Comparison of ENCODE assay signal across 27 cellular contexts in the genomic region with DNA sequence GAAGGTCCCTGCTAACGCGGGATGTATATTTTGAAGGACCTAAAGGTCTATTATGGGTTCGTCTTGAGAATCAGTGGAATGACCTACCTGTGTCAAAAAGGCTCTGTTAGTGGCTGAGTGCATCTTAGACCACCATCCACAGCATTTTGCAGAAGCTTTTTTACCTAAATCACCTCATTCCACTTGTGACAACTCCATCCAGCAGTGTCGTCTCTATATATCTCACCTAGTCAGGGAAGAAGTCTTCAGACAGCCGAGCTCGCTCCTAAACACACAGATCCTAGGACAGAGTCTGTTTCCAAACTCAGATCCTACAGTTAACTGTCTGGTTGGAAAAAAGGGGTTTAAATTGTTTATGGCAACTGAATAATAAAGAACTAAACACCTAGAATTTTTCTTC. TPM values are rescaled to one million over a fixed set of nuclear protein-coding genes. Genes with fewer than 3 reads are reported as not detected.
"Had no signal": no experiment of that assay in that cellular context is flagged by ENCODE, and none has a peak within 500 bp of the region (broad histone marks: within the 10 kb centered on the region; RNA-seq: fewer than 3 reads in every experiment).

No MANE protein-coding gene starts in this region.

- H3K4me1 ChIP-seq: body of pancreas had no signal

- H3K36me3 ChIP-seq: adrenal gland had no signal

- H3K4me3 ChIP-seq: adrenal gland, body of pancreas, SK-N-MC had no signal

- H3K9me3 ChIP-seq: adrenal gland, body of pancreas had no signal

- H3K4me3 Mint-ChIP-seq: activated B cell treated with CpG ODN at 0.5 μM for 24 hours; activated CD4-positive, alpha-beta memory T cell treated with anti-CD3 and anti-CD28 coated beads for 36 hours; activated CD4-positive, alpha-beta T cell treated with anti-CD3 and anti-CD28 coated beads, Interleukin-2, amount 10 ng/mL, durations not matched to agents 7 days and 5 days; activated naive CD8-positive, alpha-beta T cell treated with anti-CD3 and anti-CD28 coated beads, Interleukin-2, amount 10 ng/mL, durations not matched to agents 7 days and 5 days; activated T-cell treated with anti-CD3 and anti-CD28 coated beads, Interleukin-2, amount 50 U/mL, for 72 hours; IgD-negative memory B cell; T-cell had no signal

- H3K27me3 ChIP-seq: adrenal gland, body of pancreas had no signal

- H3K36me3 Mint-ChIP-seq: activated CD4-positive, alpha-beta memory T cell treated with anti-CD3 and anti-CD28 coated beads for 36 hours; activated naive CD8-positive, alpha-beta T cell treated with anti-CD3 and anti-CD28 coated beads, Interleukin-2, amount 10 ng/mL, durations not matched to agents 7 days and 5 days; IgD-negative memory B cell; T-cell had no signal

- DNase-seq: activated B cell treated with CpG ODN at 0.5 μM for 24 hours; activated CD4-positive, alpha-beta memory T cell treated with anti-CD3 and anti-CD28 coated beads for 36 hours; activated CD4-positive, alpha-beta T cell treated with anti-CD3 and anti-CD28 coated beads for 1 hour; activated CD4-positive, alpha-beta T cell treated with anti-CD3 and anti-CD28 coated beads, Interleukin-2, amount 10 ng/mL, durations not matched to agents 7 days and 5 days; activated CD8-positive, alpha-beta memory T cell treated with anti-CD3 and anti-CD28 coated beads, Interleukin-2, amount 50 U/mL, for 4 hours; activated naive CD4-positive, alpha-beta T cell treated with anti-CD3 and anti-CD28 coated beads, Interleukin-2, amount 50 U/mL, for 16 hours; activated naive CD8-positive, alpha-beta T cell treated with anti-CD3 and anti-CD28 coated beads, Interleukin-2, amount 10 ng/mL, durations not matched to agents 7 days and 5 days; activated T-cell treated with anti-CD3 and anti-CD28 coated beads, Interleukin-2, amount 50 U/mL, for 72 hours; anterior cingulate cortex; KG1; NCI-H1048; NCI-H1930; NCI-H2171; NCI-H2227 treated with DMSO at 0.1 percent for 48 hours; NCI-H446 treated with DMSO at 0.1 percent for 48 hours; NCI-H526; NCI-H82; T-cell; T-helper 2 cell; T1000 had no signal

- H3K4me1 Mint-ChIP-seq: activated B cell treated with CpG ODN at 0.5 μM for 24 hours; activated CD4-positive, alpha-beta T cell treated with anti-CD3 and anti-CD28 coated beads, Interleukin-2, amount 10 ng/mL, durations not matched to agents 7 days and 5 days; activated naive CD8-positive, alpha-beta T cell treated with anti-CD3 and anti-CD28 coated beads, Interleukin-2, amount 10 ng/mL, durations not matched to agents 7 days and 5 days; IgD-negative memory B cell; T-cell had no signal

- FAIRE-seq: bronchial epithelial cell, TTC549 had no signal

- H3K27ac ChIP-seq: body of pancreas, SK-N-MC had no signal

- H3K27ac Mint-ChIP-seq: activated B cell treated with CpG ODN at 0.5 μM for 24 hours; activated CD4-positive, alpha-beta memory T cell treated with anti-CD3 and anti-CD28 coated beads for 36 hours; activated CD4-positive, alpha-beta T cell treated with anti-CD3 and anti-CD28 coated beads, Interleukin-2, amount 10 ng/mL, durations not matched to agents 7 days and 5 days; activated naive CD8-positive, alpha-beta T cell treated with anti-CD3 and anti-CD28 coated beads, Interleukin-2, amount 10 ng/mL, durations not matched to agents 7 days and 5 days; activated T-cell treated with anti-CD3 and anti-CD28 coated beads, Interleukin-2, amount 50 U/mL, for 72 hours; IgD-negative memory B cell; T-cell had no signal

- H3K27me3 Mint-ChIP-seq: activated B cell treated with CpG ODN at 0.5 μM for 24 hours, IgD-negative memory B cell had no signal

- H3K9me3 Mint-ChIP-seq: activated B cell treated with CpG ODN at 0.5 μM for 24 hours; activated CD4-positive, alpha-beta memory T cell treated with anti-CD3 and anti-CD28 coated beads for 36 hours; activated CD4-positive, alpha-beta T cell treated with anti-CD3 and anti-CD28 coated beads, Interleukin-2, amount 10 ng/mL, durations not matched to agents 7 days and 5 days; activated naive CD8-positive, alpha-beta T cell treated with anti-CD3 and anti-CD28 coated beads, Interleukin-2, amount 10 ng/mL, durations not matched to agents 7 days and 5 days; activated T-cell treated with anti-CD3 and anti-CD28 coated beads, Interleukin-2, amount 50 U/mL, for 72 hours; T-cell had no signal

- ATAC-seq: activated T-cell treated with anti-CD3 and anti-CD28 coated beads, Interleukin-2, amount 50 U/mL, for 72 hours; body of pancreas; T-cell had no signal

RNA-seq across cellular contexts. Expression of gene COL4A1, which starts 33.7 kb away (rescaled TPM):
- total RNA-seq: activated B cell treated with CpG ODN at 0.5 μM for 24 hours; activated CD4-positive, alpha-beta memory T cell treated with anti-CD3 and anti-CD28 coated beads for 36 hours; activated CD8-positive, alpha-beta memory T cell treated with anti-CD3 and anti-CD28 coated beads for 36 hours; activated naive CD8-positive, alpha-beta T cell treated with anti-CD3 and anti-CD28 coated beads, Interleukin-2, amount 10 ng/mL, durations not matched to agents 7 days and 5 days had no signal

RNA-seq across cellular contexts. Expression of gene COL4A2, which starts 33.8 kb away (rescaled TPM):
- total RNA-seq: activated B cell treated with CpG ODN at 0.5 μM for 24 hours; activated CD4-positive, alpha-beta memory T cell treated with anti-CD3 and anti-CD28 coated beads for 36 hours; activated CD4-positive, alpha-beta T cell treated with anti-CD3 and anti-CD28 coated beads, Interleukin-2, amount 10 ng/mL, durations not matched to agents 7 days and 5 days; activated CD8-positive, alpha-beta memory T cell treated with anti-CD3 and anti-CD28 coated beads for 36 hours; activated naive CD8-positive, alpha-beta T cell treated with anti-CD3 and anti-CD28 coated beads, Interleukin-2, amount 10 ng/mL, durations not matched to agents 7 days and 5 days; activated T-cell treated with anti-CD3 and anti-CD28 coated beads, Interleukin-2, amount 50 U/mL, for 72 hours had no signal
